23 cellular contexts compared by ENCODE assay signal in genomic region chr12:118880745-118881144, GRCh38.
A peak's percentile ranks its signal among the peaks of the same experiment; 100 is the strongest.
DNase-seq lines count a peak whose midpoint lies in the region; ATAC-seq and TF ChIP-seq lines count a peak whose summit lies in the region.
"Had no signal": no experiment of that assay in that cellular context is flagged by ENCODE, and none has a peak within 500 bp of the region (broad histone marks: within the 10 kb centered on the region; RNA-seq: fewer than 3 reads in every experiment).

No MANE protein-coding gene starts in this region.

- H3K4me3 ChIP-seq in endodermal cell (ENCODE audit: low read length) (no peak overlapping the region), neural cell (ENCODE audit: low read length) (no peak overlapping the region), colonic mucosa (no peak overlapping the region), mucosa of descending colon (no peak overlapping the region)
- H3K4me3 ChIP-seq: BLaER1, MG63, SK-N-MC had no signal

- H3K4me1 Mint-ChIP-seq in endodermal cell: peaks cover 13% of the 10 kb centered on the region
- H3K4me1 Mint-ChIP-seq: CD4-positive, CD25-positive, alpha-beta regulatory T cell had no signal

- intact Hi-C loops in colonic mucosa (cut with DNase I): no loop called here
- intact Hi-C loops in mucosa of descending colon (cut with DNase I, micrococcal nuclease): no loop called here

- no peaks in the 10 kb centered on the region for H4K20me1 ChIP-seq in neural cell (ENCODE audit: insufficient read depth)
- H4K20me1 ChIP-seq: BLaER1 had no signal

- no peaks in the 10 kb centered on the region for H3K27me3 Mint-ChIP-seq in endodermal cell (ENCODE audit: insufficient read depth)

- no peak overlapping the region for H2AFZ ChIP-seq in neural cell (ENCODE audit: low read depth, low read length)

- H3K27me3 ChIP-seq in endodermal cell (ENCODE audit: control insufficient read depth, insufficient read depth, low read length, poor library complexity, severe bottlenecking) (no peaks in the 10 kb centered on the region), neural cell (ENCODE audit: insufficient read depth, low read depth, low read length) (no peaks in the 10 kb centered on the region), colonic mucosa (no peaks in the 10 kb centered on the region)
- H3K27me3 ChIP-seq: BLaER1, MG63 had no signal

- no peak overlapping the region for H3K27ac Mint-ChIP-seq in endodermal cell

- no peaks in the 10 kb centered on the region for H3K9me3 ChIP-seq in endodermal cell (ENCODE audit: control insufficient read depth, low read length)
- H3K9me3 ChIP-seq in neural cell (ENCODE audit: low read length): no peaks in the 10 kb centered on the region
- H3K9me3 ChIP-seq in colonic mucosa: no peaks in the 10 kb centered on the region
- H3K9me3 ChIP-seq in mucosa of descending colon: no peaks in the 10 kb centered on the region
- H3K9me3 ChIP-seq: BLaER1, MG63 had no signal

- H3F3A ChIP-seq in neural cell (ENCODE audit: insufficient read depth, low read length, poor library complexity, severe bottlenecking): no peaks in the 10 kb centered on the region

- H3K79me2 ChIP-seq in neural cell (replicated peaks; ENCODE audit: insufficient read depth, low read length): no peaks in the 10 kb centered on the region

- WGBS in endodermal cell (ENCODE audit: insufficient coverage in 1 of 2, insufficient read length in 1 of 2), 2 experiments: 13% methylated on average over 1 of the region's 1 CpG; no CpG with 5 or more reads in 1 of the 2 experiments

- no peaks in the 10 kb centered on the region for H3K9me3 Mint-ChIP-seq in endodermal cell

- no peak for TF ChIP-seq RAD21 in neural cell (conservative IDR thresholded peaks at IDR 0.05)

- no peaks in the 10 kb centered on the region for H3K9me2 ChIP-seq in neural cell (ENCODE audit: insufficient read depth, low read length)

- H3K36me3 Mint-ChIP-seq in endodermal cell (ENCODE audit: low read depth): no peaks in the 10 kb centered on the region
- H3K36me3 Mint-ChIP-seq: CD4-positive, CD25-positive, alpha-beta regulatory T cell had no signal

- no peak for TF ChIP-seq CTCF in endodermal cell (conservative IDR thresholded peaks at IDR 0.05)
- no peak for TF ChIP-seq CTCF in neural cell (IDR thresholded peaks at IDR 0.05; ENCODE audit: poor library complexity, severe bottlenecking)
- TF ChIP-seq CTCF in colonic mucosa (IDR thresholded peaks at IDR 0.05): no peak
- TF ChIP-seq CTCF in mucosa of descending colon (IDR thresholded peaks at IDR 0.05): no peak

- H3K27ac ChIP-seq in endodermal cell (ENCODE audit: low read depth, low read length) (peak overlapping the region; percentile 81), neural cell (ENCODE audit: low read length) (peak overlapping the region; percentile 4), colonic mucosa (no peak overlapping the region)
- H3K27ac ChIP-seq: BLaER1, RWPE1, SK-N-MC had no signal

- H3K9ac ChIP-seq in endodermal cell (ENCODE audit: extremely low read depth, low read length, poor library complexity, severe bottlenecking) (no peak overlapping the region), neural cell (ENCODE audit: low read length) (no peak overlapping the region), colonic mucosa (ENCODE audit: low read depth in 2 of 2, low read length in 2 of 2) (no peak overlapping the region)
- H3K9ac ChIP-seq: BLaER1 had no signal

- no peak overlapping the region for H3K4me3 Mint-ChIP-seq in endodermal cell
- H3K4me3 Mint-ChIP-seq: CD4-positive, CD25-positive, alpha-beta regulatory T cell had no signal

- no peaks in the 10 kb centered on the region for H3K4me1 ChIP-seq in endodermal cell (ENCODE audit: control insufficient read depth, insufficient read depth, low read length)
- H3K4me1 ChIP-seq in colonic mucosa: no peaks in the 10 kb centered on the region
- no peaks in the 10 kb centered on the region for H3K4me1 ChIP-seq in mucosa of descending colon (ENCODE audit: low read depth)
- H3K4me1 ChIP-seq: BLaER1 had no signal

- no peak overlapping the region for H3K4me2 ChIP-seq in neural cell (ENCODE audit: low read length)
- H3K4me2 ChIP-seq: BLaER1 had no signal

- DNase-seq in NCI-H146 (lab: John Stamatoyannopoulos, UW): peak; percentile 88
- no peak for DNase-seq in endodermal cell
- peak; percentile 45 for DNase-seq in retina
- no peak for DNase-seq in colonic mucosa
- DNase-seq in activated CD4-positive, alpha-beta T cell treated with anti-CD3 and anti-CD28 coated beads, Interleukin-2, amount 50 U/mL, for 1 hour: no peak
- no peak for DNase-seq in mucosa of descending colon
- DNase-seq: CD4-positive, CD25-positive, alpha-beta regulatory T cell; DMS53; H7; KBM-7; MG63; NCI-H1105 treated with DMSO at 0.1 percent for 48 hours; NCI-H1694; NCI-H2029 treated with DMSO at 0.1 percent for 48 hours; NCI-H226; NCI-H510A; NCI-H69; SHP77 treated with DMSO at 0.1 percent for 48 hours had no signal

- TF ChIP-seq EP300 in neural cell (conservative IDR thresholded peaks at IDR 0.05; ENCODE audit: poor library complexity, severe bottlenecking): no peak

- no peak for ATAC-seq in mucosa of descending colon
- ATAC-seq: Panc1 had no signal

- H3K36me3 ChIP-seq in endodermal cell (ENCODE audit: control insufficient read depth, insufficient read depth, low read length) (no peaks in the 10 kb centered on the region), neural cell (ENCODE audit: insufficient read depth, low read length) (no peaks in the 10 kb centered on the region), colonic mucosa (no peaks in the 10 kb centered on the region), mucosa of descending colon (ENCODE audit: low read depth) (no peaks in the 10 kb centered on the region)
- H3K36me3 ChIP-seq: BLaER1, MG63 had no signal

TF ChIP-seq in neural cell, 6 proteins besides CTCF, POLR2A, EP300 and RAD21:
- TF ChIP-seq TAF1 (IDR thresholded peaks at IDR 0.05; ENCODE audit: low read depth) (no peak), MXI1 (conservative IDR thresholded peaks at IDR 0.05; ENCODE audit: poor library complexity, severe bottlenecking) (no peak), POLR2AphosphoS5 (IDR thresholded peaks at IDR 0.05) (no peak), SMC3 (conservative IDR thresholded peaks at IDR 0.05; ENCODE audit: poor library complexity) (no peak), EZH2 (IDR thresholded peaks at IDR 0.05; ENCODE audit: borderline replicate concordance, insufficient read depth, low read length, poor library complexity, severe bottlenecking) (no peak)
TF ChIP-seq in neural cell: peak in this region for 0.

Comparison
In these comparisons a context has a peak if more than half of its experiments do, and no peak if none do; other contexts are left out.
1. DNase-seq: peak in NCI-H146 (single experiment) and retina (single experiment); none in endodermal cell (single experiment), colonic mucosa (single experiment), activated CD4-positive, alpha-beta T cell treated with anti-CD3 and anti-CD28 coated beads, Interleukin-2, amount 50 U/mL, for 1 hour (single experiment) and mucosa of descending colon (0 of 3).